Comparison of ENCODE assay signal across 9 cellular contexts in genomic region chr4:150038335-150039076, GRCh38. TPM values are rescaled to one million over a fixed set of nuclear protein-coding genes. Genes with fewer than 3 reads are reported as not detected.
DNase-seq lines count a peak whose midpoint lies in the region; ATAC-seq lines count a peak whose summit lies in the region.
"Had no signal": no experiment of that assay in that cellular context is flagged by ENCODE, and none has a peak within 500 bp of the region (broad histone marks: within the 10 kb centered on the region; RNA-seq: fewer than 3 reads in every experiment).

No MANE protein-coding gene starts in this region.

- in situ Hi-C loops in KBM-7 (cut with MboI; ENCODE audit: low pct_unique_long_range_greater_than_20kb, low sequenced_read_pairs): no loop called here

- DNase-seq in germinal center (ENCODE audit: low spot score) (peak; percentile 10), KBM-7 (no peak), NCI-H1930 (lab: John Stamatoyannopoulos, UW) (no peak), left ventricle myocardium superior (no peak)
- DNase-seq: H7, PC-3 had no signal

- ATAC-seq in GM18870 (IDR thresholded peaks at IDR 0.05; ENCODE audit: unreplicated experiment) (peak; percentile 97), GM21717 (IDR thresholded peaks at IDR 0.05; ENCODE audit: unreplicated experiment) (peak; percentile 94), HG03175 (IDR thresholded peaks at IDR 0.05; ENCODE audit: unreplicated experiment) (peak; percentile 94), left ventricle myocardium superior (no peak)
- ATAC-seq: PC-3 had no signal

- intact Hi-C loops in left ventricle myocardium superior (cut with micrococcal nuclease): no loop called here

RNA-seq across cellular contexts. Expression of gene DCLK2, which starts 39.7 kb away (rescaled TPM):
- 27.5 TPM for total RNA-seq in left ventricle myocardium superior
